ENCODE assay signal across 11 cellular contexts in genomic region chr17:78365561-78366108, GRCh38. TPM values are rescaled to one million over a fixed set of nuclear protein-coding genes. Genes with fewer than 3 reads are reported as not detected.
DNase-seq lines count a peak whose midpoint lies in the region; ATAC-seq, FAIRE-seq and TF ChIP-seq lines count a peak whose summit lies in the region.
"Had no signal": no experiment of that assay in that cellular context is flagged by ENCODE, and none has a peak within 500 bp of the region (broad histone marks: within the 10 kb centered on the region; RNA-seq: fewer than 3 reads in every experiment).

No MANE protein-coding gene starts in this region.

- FAIRE-seq in HTR-8/SVneo (lab: Jason Lieb, UNC) = no peak

- H3K27me3 ChIP-seq in skeletal muscle satellite cell (ENCODE audit: control insufficient read depth, insufficient read depth, low read length) = peaks cover 7% of the 10 kb centered on the region

- ATAC-seq in GM21619 (IDR thresholded peaks at IDR 0.05; ENCODE audit: unreplicated experiment) (no peak), GM21529 (IDR thresholded peaks at IDR 0.05; ENCODE audit: unreplicated experiment) (no peak)
- ATAC-seq: naive thymus-derived CD8-positive, alpha-beta T cell had no signal

- peaks cover 16% of the 10 kb centered on the region for H3K4me1 ChIP-seq in skeletal muscle satellite cell (ENCODE audit: control insufficient read depth, insufficient read depth, low read length)

- TF ChIP-seq CTCF in choroid plexus epithelial cell (conservative IDR thresholded peaks at IDR 0.05; ENCODE audit: low read depth, low read length) = no peak

- no peak overlapping the region for H3K4me2 ChIP-seq in skeletal muscle satellite cell (ENCODE audit: low read length)

- peak overlapping the region; percentile 31 for H3K9ac ChIP-seq in skeletal muscle satellite cell (ENCODE audit: low read depth, low read length)

- no peaks in the 10 kb centered on the region for H3K36me3 ChIP-seq in skeletal muscle satellite cell (ENCODE audit: insufficient read depth, low read length)

- H3K9me3 ChIP-seq in skeletal muscle satellite cell (replicated peaks; ENCODE audit: low read length) = no peaks in the 10 kb centered on the region

- peak; percentile 80 for DNase-seq in HTR-8/SVneo (ENCODE audit: insufficient read length, low spot score)
- DNase-seq in choroid plexus epithelial cell (ENCODE audit: low read depth) = peak; percentile 58
- peak; percentile 66 for DNase-seq in kidney tubule cell (ENCODE audit: low spot score)
- DNase-seq in anterior cingulate cortex (lab: John Stamatoyannopoulos, UW) = no peak
- DNase-seq in activated CD4-positive, alpha-beta T cell treated with anti-CD3 and anti-CD28 coated beads, Interleukin-2, amount 50 U/mL, for 48 hours = no peak
- DNase-seq: HFFc6; naive thymus-derived CD8-positive, alpha-beta T cell; NCI-H226 had no signal

- no peak overlapping the region for H3K4me3 ChIP-seq in choroid plexus epithelial cell (ENCODE audit: low read depth, low read length)
- H3K4me3 ChIP-seq in skeletal muscle satellite cell (ENCODE audit: low read length) = no peak overlapping the region

RNA-seq across cellular contexts. Expression of gene SOCS3, which starts 5.8 kb away (rescaled TPM):
- total RNA-seq in skeletal muscle satellite cell (2012; rRNA removed) = 52.0 and 93.5 TPM in 2 replicates

RNA-seq across cellular contexts. Expression of gene PGS1, which starts 12.8 kb away (rescaled TPM):
- 24.6 and 25.8 TPM in 2 replicates for total RNA-seq in skeletal muscle satellite cell (2012; rRNA removed)

Comparison
In these comparisons a context has a peak if more than half of its experiments do, and no peak if none do; other contexts are left out.
1. DNase-seq: peak in HTR-8/SVneo (single experiment), choroid plexus epithelial cell (single experiment) and kidney tubule cell (single experiment); none in anterior cingulate cortex (0 of 58) and activated CD4-positive, alpha-beta T cell treated with anti-CD3 and anti-CD28 coated beads, Interleukin-2, amount 50 U/mL, for 48 hours (0 of 2).